14 cellular contexts compared by ENCODE assay signal in genomic region chr4:1990348-1990645, GRCh38. TPM values are rescaled to one million over a fixed set of nuclear protein-coding genes. Genes with fewer than 3 reads are reported as not detected.
A peak's percentile ranks its signal among the peaks of the same experiment; 100 is the strongest.
DNase-seq lines count a peak whose midpoint lies in the region; ATAC-seq and TF ChIP-seq lines count a peak whose summit lies in the region.
"Had no signal": no experiment of that assay in that cellular context is flagged by ENCODE, and none has a peak within 500 bp of the region (broad histone marks: within the 10 kb centered on the region; RNA-seq: fewer than 3 reads in every experiment).

No MANE protein-coding gene starts in this region.

- H3K4ac ChIP-seq in IMR-90 (ENCODE audit: low read depth, low read length): no peak overlapping the region

- DNase-seq in activated T-cell treated with anti-CD3 and anti-CD28 coated beads, Interleukin-2, amount 50 U/mL, for 24 hours: no peak
- DNase-seq in activated T-cell treated with anti-CD3 and anti-CD28 coated beads, Interleukin-2, amount 50 U/mL, for 48 hours: no peak
- no peak for DNase-seq in IMR-90
- no peak for DNase-seq in nephron progenitor cell
- no peak for DNase-seq in stimulated activated effector memory CD8-positive, alpha-beta T cell treated with anti-CD3 and anti-CD28 coated beads, Interleukin-12 subunit alpha, Interleukin-12 subunit beta, amount 100 ng/mL, for 72 hours (ENCODE audit: low spot score in 2 of 2)
- no peak for DNase-seq in mesothelial cell of epicardium (ENCODE audit: low spot score in 2 of 2, unreplicated experiment in 2 of 2)
- DNase-seq: C1 segment of cervical spinal cord, NCI-H1930, NCI-H510A, NCI-H82, Peyer's patch had no signal

- in situ Hi-C loops in IMR-90 (cut with MboI; ENCODE audit: low sequenced_read_pairs): no loop called here

- H3K9me1 ChIP-seq in IMR-90 (ENCODE audit: insufficient read depth, low read length): peaks cover 15% of the 10 kb centered on the region

- TF ChIP-seq RAD21 in IMR-90 (IDR thresholded peaks at IDR 0.05; ENCODE audit: low read length): no peak

- no peak overlapping the region for H3K27ac ChIP-seq in IMR-90 (ENCODE audit: insufficient read depth, low read length)
- H3K27ac ChIP-seq: Peyer's patch had no signal

- POLR2A ChIA-PET in IMR-90 (lab: Charles Lee; ENCODE audit: unreplicated experiment): no interaction called here

- H3K79me1 ChIP-seq in IMR-90 (ENCODE audit: low read depth in 1 of 2, low read length in 2 of 2): peaks cover 16 to 30% of the 10 kb centered on the region in 2 experiments

- no peaks in the 10 kb centered on the region for H3K9me3 Mint-ChIP-seq in activated T-cell treated with anti-CD3 and anti-CD28 coated beads, Interleukin-2, amount 50 U/mL, for 24 hours
- H3K9me3 Mint-ChIP-seq in nephron progenitor cell (peaks cover 4% of the 10 kb centered on the region), mesothelial cell of epicardium (no peaks in the 10 kb centered on the region)
- H3K9me3 Mint-ChIP-seq in stimulated activated effector memory CD8-positive, alpha-beta T cell treated with anti-CD3 and anti-CD28 coated beads, Interleukin-12 subunit alpha, Interleukin-12 subunit beta, amount 100 ng/mL, for 72 hours: no peaks in the 10 kb centered on the region

- no peak overlapping the region for H3K4me3 Mint-ChIP-seq in activated T-cell treated with anti-CD3 and anti-CD28 coated beads, Interleukin-2, amount 50 U/mL, for 24 hours
- H3K4me3 Mint-ChIP-seq in nephron progenitor cell: no peak overlapping the region
- H3K4me3 Mint-ChIP-seq in stimulated activated effector memory CD8-positive, alpha-beta T cell treated with anti-CD3 and anti-CD28 coated beads, Interleukin-12 subunit alpha, Interleukin-12 subunit beta, amount 100 ng/mL, for 72 hours: no peak overlapping the region
- no peak overlapping the region for H3K4me3 Mint-ChIP-seq in mesothelial cell of epicardium

- TF ChIP-seq CTCF in IMR-90 (conservative IDR thresholded peaks at IDR 0.05; ENCODE audit: low read depth, low read length): no peak
- no peak for TF ChIP-seq CTCF in nephron progenitor cell (IDR thresholded peaks at IDR 0.05)
- no peak for TF ChIP-seq CTCF in mesothelial cell of epicardium (IDR thresholded peaks at IDR 0.05; ENCODE audit: unreplicated experiment)

- dilution Hi-C loops in IMR-90 (cut with HindIII; ENCODE audit: low sequenced_read_pairs, unreplicated experiment): no loop called here

- no peak overlapping the region for H3K56ac ChIP-seq in IMR-90 (ENCODE audit: extremely low read depth, insufficient read depth, low read length)

- H2AK5ac ChIP-seq in IMR-90 (ENCODE audit: low read depth, low read length): no peak overlapping the region

- no peak overlapping the region for H3K14ac ChIP-seq in IMR-90 (replicated peaks; ENCODE audit: low read depth, low read length)

- H3K9me3 ChIP-seq in IMR-90 (ENCODE audit: control insufficient read depth, insufficient read depth, low read length): no peaks in the 10 kb centered on the region
- H3K9me3 ChIP-seq: Peyer's patch had no signal

- no peaks in the 10 kb centered on the region for H3K27me3 ChIP-seq in IMR-90 (ENCODE audit: control insufficient read depth, insufficient read depth, low read length)
- H3K27me3 ChIP-seq: Peyer's patch had no signal

- H3K27me3 Mint-ChIP-seq in activated T-cell treated with anti-CD3 and anti-CD28 coated beads, Interleukin-2, amount 50 U/mL, for 24 hours: no peaks in the 10 kb centered on the region
- H3K27me3 Mint-ChIP-seq in nephron progenitor cell (ENCODE audit: low read depth, poor library complexity) (peaks cover 3% of the 10 kb centered on the region), mesothelial cell of epicardium (ENCODE audit: low read depth) (no peaks in the 10 kb centered on the region)

- ATAC-seq in IMR-90 (ENCODE audit: low read depth) (no peak), GM21528 (IDR thresholded peaks at IDR 0.05; ENCODE audit: low FRiP score, unreplicated experiment) (no peak), HG02571 (IDR thresholded peaks at IDR 0.05; ENCODE audit: unreplicated experiment) (no peak)
- ATAC-seq in stimulated activated effector memory CD8-positive, alpha-beta T cell treated with anti-CD3 and anti-CD28 coated beads, Interleukin-12 subunit alpha, Interleukin-12 subunit beta, amount 100 ng/mL, for 72 hours: no peak
- ATAC-seq: HCT116 had no signal

- no peak overlapping the region for H4K91ac ChIP-seq in IMR-90 (ENCODE audit: insufficient read depth, low read depth, low read length)

- CTCF ChIA-PET in IMR-90 (lab: Yijun Ruan, JAX): no interaction called here

- peak overlapping the region; percentile 66 for H3K27ac Mint-ChIP-seq in activated T-cell treated with anti-CD3 and anti-CD28 coated beads, Interleukin-2, amount 50 U/mL, for 24 hours
- H3K27ac Mint-ChIP-seq in nephron progenitor cell (peak overlapping the region; percentile 83), mesothelial cell of epicardium (no peak overlapping the region)
- H3K27ac Mint-ChIP-seq in stimulated activated effector memory CD8-positive, alpha-beta T cell treated with anti-CD3 and anti-CD28 coated beads, Interleukin-12 subunit alpha, Interleukin-12 subunit beta, amount 100 ng/mL, for 72 hours: peak overlapping the region; percentile 43

- no peak overlapping the region for H3K4me3 ChIP-seq in IMR-90 (ENCODE audit: insufficient read depth, low read depth, low read length)
- H3K4me3 ChIP-seq: Peyer's patch had no signal

- H2BK20ac ChIP-seq in IMR-90 (ENCODE audit: low read depth, low read length): no peak overlapping the region

- H3K18ac ChIP-seq in IMR-90 (ENCODE audit: low read depth, low read length): no peak overlapping the region

- no peak overlapping the region for H4K8ac ChIP-seq in IMR-90 (ENCODE audit: low read depth in 2 of 2, low read length in 2 of 2)

- peaks cover 5% of the 10 kb centered on the region for H3K4me1 Mint-ChIP-seq in activated T-cell treated with anti-CD3 and anti-CD28 coated beads, Interleukin-2, amount 50 U/mL, for 24 hours (ENCODE audit: low read depth)
- H3K4me1 Mint-ChIP-seq in nephron progenitor cell: no peaks in the 10 kb centered on the region
- peaks cover 5% of the 10 kb centered on the region for H3K4me1 Mint-ChIP-seq in stimulated activated effector memory CD8-positive, alpha-beta T cell treated with anti-CD3 and anti-CD28 coated beads, Interleukin-12 subunit alpha, Interleukin-12 subunit beta, amount 100 ng/mL, for 72 hours
- no peaks in the 10 kb centered on the region for H3K4me1 Mint-ChIP-seq in mesothelial cell of epicardium

- intact Hi-C loops in IMR-90 (cut with micrococcal nuclease): no loop called here

- no peak overlapping the region for H3K23ac ChIP-seq in IMR-90 (ENCODE audit: low read depth, low read length)

- H2BK120ac ChIP-seq in IMR-90 (ENCODE audit: low read depth, low read length): no peak overlapping the region

- no peak for TF ChIP-seq POLR2A in IMR-90 (IDR thresholded peaks at IDR 0.05; ENCODE audit: low read depth, low read length)

- peaks cover 11% of the 10 kb centered on the region; the same call in 1 of the 2 replicates for H4K20me1 ChIP-seq in IMR-90 (ENCODE audit: insufficient read depth, low read length)

- H2AK9ac ChIP-seq in IMR-90 (replicated peaks; ENCODE audit: low read depth, low read length, poor library complexity): no peak overlapping the region

- peaks cover 79% of the 10 kb centered on the region for H3K36me3 Mint-ChIP-seq in activated T-cell treated with anti-CD3 and anti-CD28 coated beads, Interleukin-2, amount 50 U/mL, for 24 hours (ENCODE audit: low read depth)
- H3K36me3 Mint-ChIP-seq in nephron progenitor cell (ENCODE audit: low read depth) (peaks cover 45% of the 10 kb centered on the region), mesothelial cell of epicardium (peaks cover 32% of the 10 kb centered on the region)
- H3K36me3 Mint-ChIP-seq in stimulated activated effector memory CD8-positive, alpha-beta T cell treated with anti-CD3 and anti-CD28 coated beads, Interleukin-12 subunit alpha, Interleukin-12 subunit beta, amount 100 ng/mL, for 72 hours: peaks cover 58% of the 10 kb centered on the region

- no TSS peak for BruUV-seq in IMR-90 (replicated peaks; lab: Mats Ljungman, UMichigan)

- no peak overlapping the region for H3K4me2 ChIP-seq in IMR-90 (ENCODE audit: low read depth, low read length)

- no peak overlapping the region for H2BK5ac ChIP-seq in IMR-90 (ENCODE audit: low read depth, low read length, poor library complexity, severe bottlenecking)

- no peak overlapping the region for H2BK15ac ChIP-seq in IMR-90 (ENCODE audit: low read depth, low read length)

- H3K4me1 ChIP-seq in IMR-90 (ENCODE audit: control insufficient read depth, insufficient read depth, low read length): no peaks in the 10 kb centered on the region
- H3K4me1 ChIP-seq: Peyer's patch had no signal

- peak overlapping the region; percentile 43 for H2AFZ ChIP-seq in IMR-90 (replicated peaks; ENCODE audit: low read length, poor library complexity)

- WGBS in IMR-90 (ENCODE audit: extremely low coverage in 2 of 2, insufficient read length in 1 of 2), 2 experiments: 100% methylated on average over 1 of the region's 10 CpGs; no CpG with 5 or more reads in 1 of the 2 experiments

- no peak overlapping the region for H3K9ac ChIP-seq in IMR-90 (ENCODE audit: low read depth, low read length)

- H3K36me3 ChIP-seq in IMR-90 (ENCODE audit: control insufficient read depth, insufficient read depth, low read length): peaks cover 43% of the 10 kb centered on the region

- no peak overlapping the region for H4K5ac ChIP-seq in IMR-90 (ENCODE audit: low read depth, low read length)

TF ChIP-seq in IMR-90, 13 proteins besides CTCF, POLR2A, EP300 and RAD21:
- TF ChIP-seq ELK1 (IDR thresholded peaks at IDR 0.05; ENCODE audit: borderline replicate concordance, low read depth, low read length) (no peak), MXI1 (IDR thresholded peaks at IDR 0.05; ENCODE audit: borderline replicate concordance, low read depth, low read length) (no peak), SMC3 (IDR thresholded peaks at IDR 0.05; ENCODE audit: low read depth, low read length) (no peak), FOS (IDR thresholded peaks at IDR 0.05; ENCODE audit: low read depth, low read length) (no peak), RCOR1 (IDR thresholded peaks at IDR 0.05; ENCODE audit: insufficient replicate concordance, low read length) (no peak), BHLHE40 (IDR thresholded peaks at IDR 0.05; ENCODE audit: low read depth, low read length) (no peak)
TF ChIP-seq in IMR-90: peak in this region for 0.

RNA-seq across cellular contexts. Expression of gene NELFA, which starts 18.5 kb away (rescaled TPM):
- total RNA-seq in IMR-90 (2012; rRNA removed) (4.3 and 5.8 TPM in 2 replicates), mesothelial cell of epicardium (53.0 to 55.8 TPM (median 55.8 TPM) in 3 replicates)
- polyA plus RNA-seq in IMR-90 (2012; rRNA removed): 21.9 and 23.4 TPM in 2 replicates
- 15.8 and 24.7 TPM in 2 replicates for polyA plus RNA-seq in IMR-90 (2012; cell fraction: cytosol; rRNA removed)
- 32.1 and 61.2 TPM in 2 replicates for polyA plus RNA-seq in IMR-90 (2012; cell fraction: nucleus; rRNA removed; ENCODE audit: low replicate concordance)
